In the genomic region with DNA sequence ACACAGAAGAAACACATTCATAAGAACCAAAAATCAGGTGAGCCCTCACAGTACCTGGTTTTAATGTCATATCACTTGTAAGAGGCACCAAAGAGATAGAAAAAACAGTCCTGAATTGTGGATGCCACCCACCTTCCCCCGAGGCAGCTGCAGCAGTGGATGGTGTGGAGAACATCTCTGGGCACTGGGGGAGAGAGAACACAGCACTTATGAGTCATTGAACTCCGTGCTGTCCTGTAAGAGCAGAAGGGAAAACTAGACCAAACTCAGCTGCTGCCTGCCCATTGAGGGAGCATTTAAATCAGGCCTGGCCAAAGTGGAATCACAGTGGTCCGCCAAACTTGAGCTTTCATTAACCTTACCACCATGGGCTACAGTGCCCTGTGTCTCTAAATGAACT, we compare ENCODE assay signal across 32 cellular contexts.
"Had no signal": no experiment of that assay in that cellular context is flagged by ENCODE, and none has a peak within 500 bp of the region (broad histone marks: within the 10 kb centered on the region; RNA-seq: fewer than 3 reads in every experiment).

No MANE protein-coding gene starts in this region.

- FAIRE-seq: kidney had no signal

- H3K4me1 Mint-ChIP-seq: activated CD4-positive, alpha-beta memory T cell treated with anti-CD3 and anti-CD28 coated beads, Interleukin-2, amount 10 ng/mL, durations not matched to agents 7 days and 5 days; activated CD4-positive, alpha-beta T cell treated with anti-CD3 and anti-CD28 coated beads, Interleukin-2, amount 10 ng/mL, durations not matched to agents 7 days and 5 days; activated naive CD4-positive, alpha-beta T cell treated with anti-CD3 and anti-CD28 coated beads, Interleukin-2, amount 10 ng/mL, durations not matched to agents 7 days and 5 days; activated naive CD8-positive, alpha-beta T cell treated with anti-CD3 and anti-CD28 coated beads, Interleukin-2, amount 10 ng/mL, durations not matched to agents 7 days and 5 days; endodermal cell; memory B cell; natural killer cell; WTC11 had no signal

- H3K9me3 ChIP-seq: right lobe of liver, thoracic aorta, vagina had no signal

- H3K27ac ChIP-seq: ascending aorta, brain microvascular endothelial cell, esophagus muscularis mucosa, gastrocnemius medialis, hepatocyte, right lobe of liver, skin epidermis, thoracic aorta, vagina had no signal

- H3K79me2 ChIP-seq: hepatocyte had no signal

- H3K27ac Mint-ChIP-seq: activated CD4-positive, alpha-beta memory T cell treated with anti-CD3 and anti-CD28 coated beads, Interleukin-2, amount 10 ng/mL, durations not matched to agents 7 days and 5 days; activated CD4-positive, alpha-beta T cell treated with anti-CD3 and anti-CD28 coated beads, Interleukin-2, amount 10 ng/mL, durations not matched to agents 7 days and 5 days; activated naive CD4-positive, alpha-beta T cell treated with anti-CD3 and anti-CD28 coated beads, Interleukin-2, amount 10 ng/mL, durations not matched to agents 7 days and 5 days; activated naive CD8-positive, alpha-beta T cell treated with anti-CD3 and anti-CD28 coated beads, Interleukin-2, amount 10 ng/mL, durations not matched to agents 7 days and 5 days; activated T-cell treated with anti-CD3 and anti-CD28 coated beads, Interleukin-2, amount 50 U/mL, for 24 hours; dendritic cell treated with granulocyte-macrophage colony-stimulating factor and Interleukin-4, amounts not matched to agents 40 ng/mL and 50 ng/mL, for 4 days; endodermal cell; memory B cell; natural killer cell; progenitor cell of endocrine pancreas; stimulated activated naive CD8-positive, alpha-beta T cell treated with anti-CD3 and anti-CD28 coated beads, Interleukin-15, Interleukin-2, amounts not matched to agents 100 ng/mL and 50 ng/mL, for 24 hours; WTC11 had no signal

- H3K9me3 Mint-ChIP-seq: endodermal cell had no signal

- H2AFZ ChIP-seq: hepatocyte had no signal

- H3K36me3 ChIP-seq: ascending aorta, brain microvascular endothelial cell, esophagus muscularis mucosa, gastrocnemius medialis, right lobe of liver, thoracic aorta, vagina had no signal

- H3K36me3 Mint-ChIP-seq: activated naive CD4-positive, alpha-beta T cell treated with anti-CD3 and anti-CD28 coated beads, Interleukin-2, amount 10 ng/mL, durations not matched to agents 7 days and 5 days; activated naive CD8-positive, alpha-beta T cell treated with anti-CD3 and anti-CD28 coated beads, Interleukin-2, amount 10 ng/mL, durations not matched to agents 7 days and 5 days; WTC11 had no signal

- ATAC-seq: gastrocnemius medialis, left colon, natural killer cell, right lobe of liver, WTC11 had no signal

- H3K27me3 ChIP-seq: ascending aorta, brain microvascular endothelial cell, esophagus muscularis mucosa, gastrocnemius medialis, hepatocyte, right lobe of liver, vagina had no signal

- DNase-seq: activated CD4-positive, alpha-beta memory T cell treated with anti-CD3 and anti-CD28 coated beads, Interleukin-2, amount 10 ng/mL, durations not matched to agents 7 days and 5 days; activated CD4-positive, alpha-beta T cell treated with anti-CD3 and anti-CD28 coated beads for 1 hour; activated CD4-positive, alpha-beta T cell treated with anti-CD3 and anti-CD28 coated beads, Interleukin-2, amount 10 ng/mL, durations not matched to agents 7 days and 5 days; activated CD8-positive, alpha-beta memory T cell treated with anti-CD3 and anti-CD28 coated beads, Interleukin-2, amount 50 U/mL, for 48 hours; activated gamma-delta T cell; activated naive CD4-positive, alpha-beta T cell treated with anti-CD3 and anti-CD28 coated beads, Interleukin-2, amount 10 ng/mL, durations not matched to agents 7 days and 5 days; activated naive CD8-positive, alpha-beta T cell treated with anti-CD3 and anti-CD28 coated beads, Interleukin-2, amount 10 ng/mL, durations not matched to agents 7 days and 5 days; activated T-cell treated with anti-CD3 and anti-CD28 coated beads, Interleukin-2, amount 50 U/mL, for 24 hours; brain microvascular endothelial cell; central memory CD4-positive, alpha-beta T cell; endodermal cell; gastrocnemius medialis; kidney; left colon; midbrain; natural killer cell; right lobe of liver; stimulated activated CD4-positive, alpha-beta T cell treated with anti-CD3 and anti-CD28 coated beads, Interleukin-12 subunit alpha, Interleukin-12 subunit beta, amount 100 ng/mL, for 4 hours; stimulated activated CD4-positive, alpha-beta T cell treated with anti-CD3 and anti-CD28 coated beads, Interleukin-4, amount 100 ng/mL, for 1 hour; T-helper 2 cell; trophoblast cell had no signal

- H3K4me3 Mint-ChIP-seq: activated CD4-positive, alpha-beta memory T cell treated with anti-CD3 and anti-CD28 coated beads, Interleukin-2, amount 10 ng/mL, durations not matched to agents 7 days and 5 days; activated CD4-positive, alpha-beta T cell treated with anti-CD3 and anti-CD28 coated beads, Interleukin-2, amount 10 ng/mL, durations not matched to agents 7 days and 5 days; activated naive CD4-positive, alpha-beta T cell treated with anti-CD3 and anti-CD28 coated beads, Interleukin-2, amount 10 ng/mL, durations not matched to agents 7 days and 5 days; activated naive CD8-positive, alpha-beta T cell treated with anti-CD3 and anti-CD28 coated beads, Interleukin-2, amount 10 ng/mL, durations not matched to agents 7 days and 5 days; activated T-cell treated with anti-CD3 and anti-CD28 coated beads, Interleukin-2, amount 50 U/mL, for 24 hours; dendritic cell treated with granulocyte-macrophage colony-stimulating factor and Interleukin-4, amounts not matched to agents 40 ng/mL and 50 ng/mL, for 4 days; endodermal cell; memory B cell; natural killer cell; stimulated activated naive CD8-positive, alpha-beta T cell treated with anti-CD3 and anti-CD28 coated beads, Interleukin-15, Interleukin-2, amounts not matched to agents 100 ng/mL and 50 ng/mL, for 24 hours; WTC11 had no signal

- H3K27me3 Mint-ChIP-seq: activated CD4-positive, alpha-beta memory T cell treated with anti-CD3 and anti-CD28 coated beads, Interleukin-2, amount 10 ng/mL, durations not matched to agents 7 days and 5 days; activated CD4-positive, alpha-beta T cell treated with anti-CD3 and anti-CD28 coated beads, Interleukin-2, amount 10 ng/mL, durations not matched to agents 7 days and 5 days; activated naive CD4-positive, alpha-beta T cell treated with anti-CD3 and anti-CD28 coated beads, Interleukin-2, amount 10 ng/mL, durations not matched to agents 7 days and 5 days; activated naive CD8-positive, alpha-beta T cell treated with anti-CD3 and anti-CD28 coated beads, Interleukin-2, amount 10 ng/mL, durations not matched to agents 7 days and 5 days; activated T-cell treated with anti-CD3 and anti-CD28 coated beads, Interleukin-2, amount 50 U/mL, for 24 hours; dendritic cell treated with granulocyte-macrophage colony-stimulating factor and Interleukin-4, amounts not matched to agents 40 ng/mL and 50 ng/mL, for 4 days; memory B cell; stimulated activated naive CD8-positive, alpha-beta T cell treated with anti-CD3 and anti-CD28 coated beads, Interleukin-15, Interleukin-2, amounts not matched to agents 100 ng/mL and 50 ng/mL, for 24 hours had no signal

- H3K4me1 ChIP-seq: ascending aorta, esophagus muscularis mucosa, gastrocnemius medialis, right lobe of liver, vagina had no signal

- H3K4me3 ChIP-seq: ascending aorta, esophagus muscularis mucosa, gastrocnemius medialis, hepatocyte, right lobe of liver, skin epidermis, thoracic aorta, vagina had no signal

- H3K4me2 ChIP-seq: hepatocyte had no signal
